Comparison of ENCODE assay signal across 8 cellular contexts in genomic region chr1:180515857-180516388, GRCh38. TPM values are rescaled to one million over a fixed set of nuclear protein-coding genes. Genes with fewer than 3 reads are reported as not detected.
A peak's percentile ranks its signal among the peaks of the same experiment; 100 is the strongest.
DNase-seq lines count a peak whose midpoint lies in the region; ATAC-seq, FAIRE-seq and TF ChIP-seq lines count a peak whose summit lies in the region.

No MANE protein-coding gene starts in this region.

- no peaks in the 10 kb centered on the region for H3K79me2 ChIP-seq in HepG2 (ENCODE audit: insufficient read depth, low read length)

- H3K36me3 ChIP-seq in BJ (ENCODE audit: control insufficient read depth, insufficient read depth, low read length) (no peaks in the 10 kb centered on the region), HepG2 (replicated peaks in 1 of 2; ENCODE audit: control insufficient read depth in 1 of 2, insufficient read depth in 2 of 2, low read length in 2 of 2) (no peaks in the 10 kb centered on the region)

- WGBS in HepG2 (ENCODE audit: low lambda C conversion rate), result 7% methylated on average over 8 of the region's 8 CpGs

- peak; percentile 74 for TF ChIP-seq RAD21 in HepG2 (CRISPR knock-in tag; IDR thresholded peaks at IDR 0.05)

- no peak overlapping the region; the same call in 1 of the 2 replicates for H3K9ac ChIP-seq in HepG2 (ENCODE audit: insufficient read depth, low read depth, low read length)

- DNase-seq in BJ (ENCODE audit: low read depth), result peak; percentile 41
- peak; percentile 70 for DNase-seq in NCI-H510A (lab: John Stamatoyannopoulos, UW)
- DNase-seq in activated CD4-positive, alpha-beta T cell treated with anti-CD3 and anti-CD28 coated beads for 24 hours (ENCODE audit: low read depth in 2 of 2), result peak; percentile 28 to 54
- DNase-seq in choroid plexus epithelial cell (ENCODE audit: low read depth), result peak; percentile 92
- DNase-seq in HepG2 (ENCODE audit: low spot score), result peak; percentile 76
- peak; percentile 12 to 41 (median 39) for DNase-seq in stimulated activated CD4-positive, alpha-beta T cell treated with anti-CD3 and anti-CD28 coated beads, TNF-alpha, amount 100 ng/mL, for 48 hours (ENCODE audit: low read depth in 3 of 3)

- TF ChIP-seq CTCF in BJ (IDR thresholded peaks at IDR 0.05; ENCODE audit: insufficient read depth, low read depth, low read length) (peak; percentile 77), choroid plexus epithelial cell (conservative IDR thresholded peaks at IDR 0.05; ENCODE audit: low read depth, low read length) (peak; percentile 89), HepG2 (CRISPR knock-in tag; IDR thresholded peaks at IDR 0.05) (peak; percentile 89)

- CTCF ChIA-PET in BJ (lab: Yijun Ruan, JAX) (interaction anchor here (0.8 to 9.0 kb wide), 18 partner anchors 8 to 625 kb away, joined by 3 to 137 read pairs (median 4); partner anchors contain the start of genes ACBD6 and KIAA1614), HepG2 (lab: Yijun Ruan, JAX; ENCODE audit: low intra/inter-chr PET ratio, low total read pairs) (interaction anchor here (1.2 to 2.3 kb wide), 5 partner anchors 17 to 347 kb away, joined by 3 to 26 read pairs (median 6); partner anchors contain the start of gene XPR1)

- ATAC-seq in GM19043 (IDR thresholded peaks at IDR 0.05; ENCODE audit: low read depth, unreplicated experiment), result peak; percentile 97
- ATAC-seq in HG03378 (IDR thresholded peaks at IDR 0.05; ENCODE audit: unreplicated experiment), result peak; percentile 96
- peak; percentile 99 for ATAC-seq in HepG2

- POLR2A ChIA-PET in BJ (lab: Charles Lee) (interaction anchor here (0.5 kb wide), 1 partner anchor 447 kb away, joined by 3 read pairs; no protein-coding TSS in a partner anchor), HepG2 (lab: Yijun Ruan, JAX) (interaction anchor here (0.5 to 1.5 kb wide), 5 partner anchors 12 to 575 kb away, joined by 3 to 14 read pairs (median 3); partner anchors contain the start of gene ACBD6)

- H3K27me3 ChIP-seq in BJ (ENCODE audit: control insufficient read depth, insufficient read depth, low read length), result no peaks in the 10 kb centered on the region
- no peaks in the 10 kb centered on the region for H3K27me3 ChIP-seq in HepG2 (ENCODE audit: control insufficient read depth in 1 of 2, insufficient read depth in 2 of 2, low read length in 2 of 2)

- in situ Hi-C loops in HepG2 (cut with HindIII; ENCODE audit: extremely low pct_ligation_motif_present, low pct_unique_long_range_greater_than_20kb), result loop anchor here (5.0 to 25.0 kb wide), 2 partner anchors 346 to 621 kb away; no protein-coding TSS in a partner anchor

- no peaks in the 10 kb centered on the region for H4K20me1 ChIP-seq in HepG2 (ENCODE audit: insufficient read depth, low read length)

- no peaks in the 10 kb centered on the region for H3K9me3 ChIP-seq in HepG2 (ENCODE audit: low read length)

- peak; percentile 97 for FAIRE-seq in HepG2 (lab: Jason Lieb, UNC)

- H3K4me3 ChIP-seq in BJ (ENCODE audit: low read depth, low read length) (no peak overlapping the region), choroid plexus epithelial cell (ENCODE audit: low read depth, low read length) (no peak overlapping the region), HepG2 (replicated peaks in 1 of 3; ENCODE audit: insufficient read depth in 1 of 3, low read depth in 2 of 3, low read length in 3 of 3) (no peak overlapping the region)

- TF ChIP-seq EP300 in HepG2 (IDR thresholded peaks at IDR 0.05; ENCODE audit: low read depth in 2 of 2, low read length in 2 of 2), result no peak
- TF ChIP-seq EP300 in HepG2 (CRISPR knock-in tag; IDR thresholded peaks at IDR 0.05; ENCODE audit: borderline replicate concordance), result no peak

- H3K4me2 ChIP-seq in HepG2 (ENCODE audit: low read depth, low read length), result peak overlapping the region; percentile 51

- H2AFZ ChIP-seq in HepG2 (ENCODE audit: low read length), result peak overlapping the region; percentile 57

- peak overlapping the region; percentile 19 for H3K27ac ChIP-seq in HepG2 (ENCODE audit: extremely low read length, insufficient read depth, low read length)

- H3K4me1 ChIP-seq in HepG2 (ENCODE audit: insufficient read depth, low read length), result peaks cover 22% of the 10 kb centered on the region

- intact Hi-C loops in HepG2 (cut with micrococcal nuclease; ENCODE audit: unreplicated experiment), result loop anchor here (1.0 to 5.0 kb wide), 4 partner anchors 17 to 650 kb away; no protein-coding TSS in a partner anchor

- TF ChIP-seq POLR2A in HepG2 (IDR thresholded peaks at IDR 0.05; ENCODE audit: insufficient read depth in 1 of 2, low read depth in 2 of 2, low read length in 2 of 2), result no peak

- BruUV-seq in HepG2 (replicated peaks; lab: Mats Ljungman, UMichigan), result no TSS peak

TF ChIP-seq in HepG2, 621 proteins besides CTCF, POLR2A, EP300 and RAD21 (continues in another document):
- no peak for TF ChIP-seq NCOR1 (IDR thresholded peaks at IDR 0.05; ENCODE audit: borderline replicate concordance, low read length)
- peak; percentile 48; the same call in 1 of the 2 replicates for TF ChIP-seq ERF (CRISPR knock-in tag; IDR thresholded peaks at IDR 0.05)
- TF ChIP-seq CBX5 (CRISPR knock-in tag; IDR thresholded peaks at IDR 0.05; ENCODE audit: borderline replicate concordance), result no peak
- TF ChIP-seq ATF4 (CRISPR knock-in tag; IDR thresholded peaks at IDR 0.05), result peak in 1 of 2 experiments; percentile 14; a peak in 1 of 4 replicates

RNA-seq across cellular contexts. Expression of gene ACBD6, which starts 13.5 kb away (rescaled TPM):
- polyA plus RNA-seq in BJ (2011; rRNA removed) (47.4 and 49.0 TPM in 2 replicates), HepG2 (2011; rRNA removed) (33.5 and 34.6 TPM in 2 replicates)
- 38.8 and 43.2 TPM in 2 replicates for polyA minus RNA-seq in BJ (2011; rRNA and poly(A)+ RNA removed)
- total RNA-seq in HepG2 (2016; rRNA removed; fragmentation: Illumina TruSeq; extraction: Trizol), result 40.3 and 47.2 TPM in 2 replicates
- total RNA-seq in HepG2 (2016; cell fraction: cytosol; rRNA removed; fragmentation: Illumina TruSeq; extraction: Trizol; ENCODE audit: low read depth), result 30.6 and 31.1 TPM in 2 replicates
- total RNA-seq in HepG2 (2016; cell fraction: insoluble cytoplasmic fraction; rRNA removed; fragmentation: Illumina TruSeq; extraction: Trizol), result 41.0 and 43.9 TPM in 2 replicates
- 32.9 and 34.9 TPM in 2 replicates for total RNA-seq in HepG2 (2016; cell fraction: membrane; rRNA removed; fragmentation: Illumina TruSeq; extraction: Trizol)
- 55.8 and 63.0 TPM in 2 replicates for total RNA-seq in HepG2 (2016; cell fraction: nucleus; rRNA removed; fragmentation: Illumina TruSeq; extraction: Trizol)
- polyA plus RNA-seq in HepG2 (2011; cell fraction: cytosol; rRNA removed), result 26.4 and 27.2 TPM in 2 replicates
- polyA plus RNA-seq in HepG2 (2011; cell fraction: nucleus; rRNA removed), result 68.1 and 72.9 TPM in 2 replicates
- 36.1 and 39.1 TPM in 2 replicates for polyA plus RNA-seq in HepG2 (2012)
- polyA plus RNA-seq in HepG2 (2016; cell fraction: cytosol; fragmentation: Illumina TruSeq; extraction: Trizol; ENCODE audit: low read depth), result 21.5 and 22.5 TPM in 2 replicates
- polyA plus RNA-seq in HepG2 (2016; cell fraction: insoluble cytoplasmic fraction; fragmentation: Illumina TruSeq; extraction: Trizol; ENCODE audit: low read depth), result 32.0 and 34.5 TPM in 2 replicates
- 24.3 and 28.2 TPM in 2 replicates for polyA plus RNA-seq in HepG2 (2016; cell fraction: membrane; fragmentation: Illumina TruSeq; extraction: Trizol; ENCODE audit: low read depth)
- 64.9 and 65.5 TPM in 2 replicates for polyA plus RNA-seq in HepG2 (2016; cell fraction: nucleus; fragmentation: Illumina TruSeq; extraction: Trizol; ENCODE audit: insufficient read depth, low read depth)
- 52.6 and 104 TPM in 2 replicates for polyA minus RNA-seq in HepG2 (2011; rRNA and poly(A)+ RNA removed; ENCODE audit: low replicate concordance)
- polyA minus RNA-seq in HepG2 (2011; cell fraction: cytosol; rRNA and poly(A)+ RNA removed), result 16.2 and 16.5 TPM in 2 replicates
- 83.4 and 88.0 TPM in 2 replicates for polyA minus RNA-seq in HepG2 (2011; cell fraction: nucleus; rRNA and poly(A)+ RNA removed)

RNA-seq across cellular contexts. Expression of gene OVAAL, which starts 42.8 kb away (rescaled TPM):
- polyA plus RNA-seq in BJ (2011; rRNA removed) (0.05 TPM in 1 of 2 replicates, not detected in the other), HepG2 (2011; rRNA removed) (0.04 and 0.08 TPM in 2 replicates)
- 0.14 TPM in 1 of 2 replicates, not detected in the other for polyA minus RNA-seq in BJ (2011; rRNA and poly(A)+ RNA removed)
- not detected in 2 replicates for total RNA-seq in HepG2 (2016; rRNA removed; fragmentation: Illumina TruSeq; extraction: Trizol)
- total RNA-seq in HepG2 (2016; cell fraction: cytosol; rRNA removed; fragmentation: Illumina TruSeq; extraction: Trizol; ENCODE audit: low read depth), result not detected in 2 replicates
- total RNA-seq in HepG2 (2016; cell fraction: insoluble cytoplasmic fraction; rRNA removed; fragmentation: Illumina TruSeq; extraction: Trizol), result 0.12 TPM in 1 of 2 replicates, not detected in the other
- total RNA-seq in HepG2 (2016; cell fraction: membrane; rRNA removed; fragmentation: Illumina TruSeq; extraction: Trizol), result not detected in 2 replicates
- total RNA-seq in HepG2 (2016; cell fraction: nucleus; rRNA removed; fragmentation: Illumina TruSeq; extraction: Trizol), result not detected in 2 replicates
- 0.03 and 0.09 TPM in 2 replicates for polyA plus RNA-seq in HepG2 (2011; cell fraction: cytosol; rRNA removed)
- not detected in 2 replicates for polyA plus RNA-seq in HepG2 (2011; cell fraction: nucleus; rRNA removed)
- polyA plus RNA-seq in HepG2 (2012), result 0.09 TPM in 1 of 2 replicates, not detected in the other
- not detected in 2 replicates for polyA plus RNA-seq in HepG2 (2016; cell fraction: cytosol; fragmentation: Illumina TruSeq; extraction: Trizol; ENCODE audit: low read depth)
- polyA plus RNA-seq in HepG2 (2016; cell fraction: insoluble cytoplasmic fraction; fragmentation: Illumina TruSeq; extraction: Trizol; ENCODE audit: low read depth), result not detected in 2 replicates
- polyA plus RNA-seq in HepG2 (2016; cell fraction: membrane; fragmentation: Illumina TruSeq; extraction: Trizol; ENCODE audit: low read depth), result 0.10 TPM in 1 of 2 replicates, not detected in the other
- not detected in 2 replicates for polyA plus RNA-seq in HepG2 (2016; cell fraction: nucleus; fragmentation: Illumina TruSeq; extraction: Trizol; ENCODE audit: insufficient read depth, low read depth)
- polyA minus RNA-seq in HepG2 (2011; rRNA and poly(A)+ RNA removed; ENCODE audit: low replicate concordance), result not detected in 2 replicates
- polyA minus RNA-seq in HepG2 (2011; cell fraction: cytosol; rRNA and poly(A)+ RNA removed), result not detected in 2 replicates
- polyA minus RNA-seq in HepG2 (2011; cell fraction: nucleus; rRNA and poly(A)+ RNA removed), result not detected in 2 replicates

Comparison
In these comparisons a context has a peak if more than half of its experiments do, and no peak if none do; other contexts are left out.
1. DNase-seq: peak in every context shown above with its lines; median percentile 92 in choroid plexus epithelial cell; 76 in HepG2; 70 in NCI-H510A; 41 in BJ; 41 in activated CD4-positive, alpha-beta T cell treated with anti-CD3 and anti-CD28 coated beads for 24 hours; 39 in stimulated activated CD4-positive, alpha-beta T cell treated with anti-CD3 and anti-CD28 coated beads, TNF-alpha, amount 100 ng/mL, for 48 hours.